ENCODE assay signal across 10 cellular contexts in the genomic region with DNA sequence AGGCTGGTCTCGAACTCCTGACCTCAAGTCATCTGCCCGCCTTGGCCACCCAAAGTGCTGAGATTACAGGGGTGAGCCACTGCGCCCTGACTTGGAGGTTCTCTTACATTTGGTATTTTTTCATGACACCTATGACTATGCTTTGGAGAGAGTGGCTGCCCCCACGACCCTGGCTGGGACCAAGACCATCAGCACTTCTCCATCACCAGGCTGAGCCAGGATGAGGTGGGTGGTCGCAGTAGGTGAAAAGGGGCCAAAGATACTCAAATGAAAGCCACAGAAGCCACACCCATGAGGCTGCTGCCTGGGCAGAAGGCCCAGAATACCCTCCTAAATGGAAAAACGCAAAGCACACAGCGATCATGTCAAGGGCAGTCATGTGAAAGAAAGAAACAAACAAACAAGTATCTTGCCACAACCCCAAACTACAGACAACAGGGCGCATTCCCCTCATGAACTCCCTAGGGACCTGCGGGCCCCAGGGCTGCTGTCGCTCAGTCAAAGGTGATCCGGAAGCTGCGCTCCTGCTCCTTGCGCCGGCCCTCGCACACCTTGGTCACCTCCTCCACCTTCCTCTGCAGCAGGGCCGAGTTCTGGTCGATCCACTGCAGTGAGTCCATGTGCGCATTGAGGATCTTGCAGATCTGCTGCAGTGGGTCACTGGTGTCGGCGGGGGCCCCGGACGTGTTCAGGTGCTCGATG. TPM values are rescaled to one million over a fixed set of nuclear protein-coding genes. Genes with fewer than 3 reads are reported as not detected.
DNase-seq lines count a peak whose midpoint lies in the region; ATAC-seq and TF ChIP-seq lines count a peak whose summit lies in the region.
"Had no signal": no experiment of that assay in that cellular context is flagged by ENCODE, and none has a peak within 500 bp of the region (broad histone marks: within the 10 kb centered on the region; RNA-seq: fewer than 3 reads in every experiment).

No MANE protein-coding gene starts in this region.

- peaks cover 9 to 15% of the 10 kb centered on the region in 2 donors for H3K4me1 Mint-ChIP-seq in effector memory CD8-positive, alpha-beta T cell (ENCODE audit: low read depth in 2 of 2)

- DNase-seq in effector memory CD8-positive, alpha-beta T cell = no peak
- DNase-seq in NCI-H748 (lab: John Stamatoyannopoulos, UW; ENCODE audit: unreplicated experiment) (no peak), NCI-H146 (lab: John Stamatoyannopoulos, UW) (no peak), dermis blood vessel endothelial cell (no peak)
- DNase-seq: NCI-H1694 treated with DMSO at 0.1 percent for 48 hours, NCI-H510A, tibial artery had no signal

- H3K4me3 Mint-ChIP-seq in effector memory CD8-positive, alpha-beta T cell = no peak overlapping the region
- H3K4me3 Mint-ChIP-seq: nephron had no signal

- H3K27me3 ChIP-seq in DOHH2 (ENCODE audit: control insufficient read depth, low read length) = peaks cover 5% of the 10 kb centered on the region
- H3K27me3 ChIP-seq: tibial artery had no signal

- no peaks in the 10 kb centered on the region for H3K9me3 Mint-ChIP-seq in effector memory CD8-positive, alpha-beta T cell
- H3K9me3 Mint-ChIP-seq: nephron had no signal

- peak overlapping the region; percentile 13 to 65 for H3K27ac Mint-ChIP-seq in effector memory CD8-positive, alpha-beta T cell
- H3K27ac Mint-ChIP-seq: nephron had no signal

- TF ChIP-seq CTCF in DOHH2 (IDR thresholded peaks at IDR 0.05; ENCODE audit: low read depth, low read length, poor library complexity, severe bottlenecking) = no peak

- no peaks in the 10 kb centered on the region for H3K9me3 ChIP-seq in DOHH2 (ENCODE audit: control insufficient read depth, insufficient read depth, low read length)
- H3K9me3 ChIP-seq: tibial artery had no signal

- no peak overlapping the region for H3K27ac ChIP-seq in DOHH2 (ENCODE audit: low read depth, low read length)
- H3K27ac ChIP-seq: tibial artery had no signal

- H3K36me3 Mint-ChIP-seq in effector memory CD8-positive, alpha-beta T cell (ENCODE audit: insufficient read depth) = peaks cover 21% of the 10 kb centered on the region

- H3F3A ChIP-seq in DOHH2 (ENCODE audit: control insufficient read depth, insufficient read depth) = peaks cover 19% of the 10 kb centered on the region

- H3K4me2 ChIP-seq in DOHH2 (ENCODE audit: low read length) = peak overlapping the region; percentile 47

- H3K4me1 ChIP-seq in DOHH2 (ENCODE audit: control insufficient read depth, low read length) = peaks cover 90% of the 10 kb centered on the region

- H3K79me2 ChIP-seq in DOHH2 (ENCODE audit: control insufficient read depth, low read length) = peaks cover 47% of the 10 kb centered on the region

- H4K20me1 ChIP-seq in DOHH2 (ENCODE audit: control insufficient read depth, insufficient read depth, low read depth, low read length) = peaks cover 22% of the 10 kb centered on the region; the same call in 1 of the 2 replicates

- H3K27me3 Mint-ChIP-seq in effector memory CD8-positive, alpha-beta T cell = no peaks in the 10 kb centered on the region

- no peaks in the 10 kb centered on the region for H3K9me2 ChIP-seq in DOHH2 (replicated peaks; ENCODE audit: control insufficient read depth, low read length)

- peak; percentile 32 for ATAC-seq in HG02642 (IDR thresholded peaks at IDR 0.05; ENCODE audit: poor library complexity, unreplicated experiment)
- ATAC-seq in effector memory CD8-positive, alpha-beta T cell (replicated peaks) = no peak

- 0 out of 2 replicates have a peak overlapping the region, but pooled peaks have one; percentile 13 for H3K4me3 ChIP-seq in DOHH2 (ENCODE audit: low read length)
- H3K4me3 ChIP-seq: tibial artery had no signal

- H3K36me3 ChIP-seq in DOHH2 (ENCODE audit: control insufficient read depth, low read length) = peaks cover 70% of the 10 kb centered on the region

RNA-seq across cellular contexts. Expression of gene IL4I1, which starts 11.2 kb away (rescaled TPM):
- 2.1 and 3.6 TPM in 2 replicates for total RNA-seq in dermis blood vessel endothelial cell

RNA-seq across cellular contexts. Expression of gene ATF5, which starts 21.1 kb away (rescaled TPM):
- 3.2 and 3.5 TPM in 2 replicates for total RNA-seq in dermis blood vessel endothelial cell

RNA-seq across cellular contexts. Expression of gene NUP62, which starts 21.4 kb away (rescaled TPM):
- total RNA-seq in dermis blood vessel endothelial cell = 28.4 and 47.0 TPM in 2 replicates

RNA-seq across cellular contexts. Expression of gene TBC1D17, which starts 30.4 kb away (rescaled TPM):
- 7.5 and 13.8 TPM in 2 replicates for total RNA-seq in dermis blood vessel endothelial cell

RNA-seq across cellular contexts. Expression of gene AKT1S1, which starts 30.7 kb away (rescaled TPM):
- 9.9 and 13.0 TPM in 2 replicates for total RNA-seq in dermis blood vessel endothelial cell
